In genomic region chr1:223776075-223776814, GRCh38 we compare ENCODE assay signal across 1 cellular context.
TF ChIP-seq lines count a peak whose summit lies in the region.

No MANE protein-coding gene starts in this region.

TF ChIP-seq in K562, 482 proteins besides CTCF, POLR2A, EP300 and RAD21 (continued from another document and continues in another):
- no peak for TF ChIP-seq ZBTB5 (IDR thresholded peaks at IDR 0.05)
- TF ChIP-seq ZNF280A (IDR thresholded peaks at IDR 0.05; ENCODE audit: low read depth, partially characterized antibody): no peak
- TF ChIP-seq GTF2E2 (tag; IDR thresholded peaks at IDR 0.05): no peak
- TF ChIP-seq ZNF766 (CRISPR knock-in tag; conservative IDR thresholded peaks at IDR 0.05): 0 out of 2 replicates have a peak, but pooled peaks have one; percentile 11
- no peak; the same call in 1 of the 2 replicates for TF ChIP-seq ZNF134 (CRISPR knock-in tag; conservative IDR thresholded peaks at IDR 0.05)
- TF ChIP-seq ZNF12 (CRISPR knock-in tag; IDR thresholded peaks at IDR 0.05): no peak
- no peak for TF ChIP-seq NFYB (IDR thresholded peaks at IDR 0.05; ENCODE audit: extremely low read depth, insufficient read length)
- no peak for TF ChIP-seq ZNF282 (CRISPR knock-in tag; IDR thresholded peaks at IDR 0.05)
- no peak for TF ChIP-seq NELFE (IDR thresholded peaks at IDR 0.05; ENCODE audit: insufficient read depth, insufficient read length)
- no peak for TF ChIP-seq CGGBP1 (CRISPR knock-in tag; IDR thresholded peaks at IDR 0.05)
- TF ChIP-seq PHF21A (IDR thresholded peaks at IDR 0.05; ENCODE audit: borderline replicate concordance, low read depth): no peak
- no peak for TF ChIP-seq RBM17 (IDR thresholded peaks at IDR 0.05; ENCODE audit: borderline replicate concordance, low read depth, low read length)
- peak in 1 of 2 experiments; percentile 71; a peak in 2 of 4 replicates for TF ChIP-seq MLLT1 (IDR thresholded peaks at IDR 0.05)
- TF ChIP-seq NFATC3 (IDR thresholded peaks at IDR 0.05): no peak
- TF ChIP-seq ZNF584 (CRISPR knock-in tag; IDR thresholded peaks at IDR 0.05; ENCODE audit: low read depth): peak; percentile 34; the same call in 1 of the 2 replicates
- peak; percentile 59; the same call in 1 of the 2 replicates for TF ChIP-seq ZBTB1 (CRISPR knock-in tag; IDR thresholded peaks at IDR 0.05; ENCODE audit: borderline replicate concordance, low read depth)
- TF ChIP-seq POLR2G (IDR thresholded peaks at IDR 0.05; ENCODE audit: low read depth, low read length): no peak
- peak; percentile 45 for TF ChIP-seq FOS (IDR thresholded peaks at IDR 0.05; ENCODE audit: extremely low read depth, insufficient read length)
- TF ChIP-seq ZNF518B (CRISPR knock-in tag; IDR thresholded peaks at IDR 0.05): no peak
- TF ChIP-seq TEAD2 (tag; IDR thresholded peaks at IDR 0.05): no peak
- 0 out of 4 replicates have a peak, but pooled peaks of 1 of the 2 experiments have one; percentile 64 for TF ChIP-seq BCLAF1 (IDR thresholded peaks at IDR 0.05; ENCODE audit: borderline replicate concordance in 1 of 2, control insufficient read depth in 1 of 2, low read depth in 2 of 2, low read length in 1 of 2)
- TF ChIP-seq CBX1 (IDR thresholded peaks at IDR 0.05; ENCODE audit: low read depth): no peak
- no peak for TF ChIP-seq ZNF140 (CRISPR knock-in tag; IDR thresholded peaks at IDR 0.05)
- TF ChIP-seq ETS1 (conservative IDR thresholded peaks at IDR 0.05; ENCODE audit: control insufficient read depth, low read depth, low read length): no peak
- TF ChIP-seq KDM5B (IDR thresholded peaks at IDR 0.05; ENCODE audit: insufficient replicate concordance, low read depth, low read length): no peak
- no peak for TF ChIP-seq HNRNPUL1 (IDR thresholded peaks at IDR 0.05; ENCODE audit: low read length)
- TF ChIP-seq CC2D1A (IDR thresholded peaks at IDR 0.05): no peak
- no peak for TF ChIP-seq SRSF7 (optimal IDR thresholded peaks at IDR 0.05; ENCODE audit: low read depth, low read length)
- no peak for TF ChIP-seq E2F5 (CRISPR knock-in tag; IDR thresholded peaks at IDR 0.05)
- TF ChIP-seq ZBTB43 (CRISPR knock-in tag; IDR thresholded peaks at IDR 0.05): 0 out of 2 replicates have a peak, but pooled peaks have one; percentile 70
- TF ChIP-seq E2F6 (IDR thresholded peaks at IDR 0.05; ENCODE audit: borderline replicate concordance in 1 of 2, extremely low read depth in 1 of 2, insufficient read depth in 1 of 2, insufficient read length in 1 of 2, low read depth in 1 of 2, low read length in 1 of 2, poor library complexity in 1 of 2, severe bottlenecking in 1 of 2): no peak
- peak; percentile 80; the same call in 1 of the 2 replicates for TF ChIP-seq MITF (IDR thresholded peaks at IDR 0.05)
- no peak for TF ChIP-seq STAT6 (CRISPR knock-in tag; IDR thresholded peaks at IDR 0.05)
- no peak for TF ChIP-seq ZC3H4 (CRISPR knock-in tag; IDR thresholded peaks at IDR 0.05; ENCODE audit: borderline replicate concordance)
- no peak for TF ChIP-seq MECOM (CRISPR knock-in tag; IDR thresholded peaks at IDR 0.05)
